16 cellular contexts compared by ENCODE assay signal in the genomic region with DNA sequence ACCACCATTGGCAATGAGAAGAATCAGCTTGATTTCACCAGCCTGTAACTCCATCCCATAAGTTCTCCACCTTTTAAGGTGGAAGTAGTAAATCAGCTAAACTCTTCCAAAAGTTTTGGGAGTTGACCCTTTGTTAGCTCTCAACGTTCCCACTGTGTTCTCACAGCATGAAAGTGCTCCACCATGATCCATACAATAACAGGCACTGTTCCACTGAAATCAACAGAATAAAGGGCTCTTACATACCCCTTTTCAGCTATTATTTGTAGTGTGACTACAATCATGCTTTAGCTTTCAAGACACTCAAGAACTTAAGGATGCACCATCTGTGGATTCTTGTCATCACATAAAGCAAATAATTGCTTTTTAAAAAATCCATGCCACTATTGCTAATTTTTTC.
DNase-seq lines count a peak whose midpoint lies in the region; ATAC-seq and TF ChIP-seq lines count a peak whose summit lies in the region.
"Had no signal": no experiment of that assay in that cellular context is flagged by ENCODE, and none has a peak within 500 bp of the region (broad histone marks: within the 10 kb centered on the region; RNA-seq: fewer than 3 reads in every experiment).

No MANE protein-coding gene starts in this region.

- DNase-seq in NCI-H69 (lab: John Stamatoyannopoulos, UW) (peak; percentile 91), epidermal melanocyte (ENCODE audit: insufficient read length, low spot score) (peak; percentile 19), neural progenitor cell (ENCODE audit: low spot score) (peak; percentile 60), cortex of kidney (lab: John Stamatoyannopoulos, UW) (no peak), NCI-H1694 treated with DMSO at 0.1 percent for 48 hours (lab: John Stamatoyannopoulos, UW) (no peak)
- DNase-seq in activated CD4-positive, alpha-beta T cell treated with anti-CD3 and anti-CD28 coated beads for 36 hours: no peak
- DNase-seq: CD8-positive, alpha-beta memory T cell; KBM-7; NCI-H1048; NCI-H2029; NCI-H526 treated with DMSO at 0.1 percent for 48 hours; PC-3 had no signal

- H3K9ac ChIP-seq in HUES48 (ENCODE audit: low read depth, low read length) (no peak overlapping the region), neural progenitor cell (no peak overlapping the region)

- no peaks in the 10 kb centered on the region for H3K79me2 ChIP-seq in neural progenitor cell (ENCODE audit: low read depth)

- peaks cover 40% of the 10 kb centered on the region for H3K4me1 Mint-ChIP-seq in neural progenitor cell
- peaks cover 8% of the 10 kb centered on the region for H3K4me1 Mint-ChIP-seq in activated CD4-positive, alpha-beta T cell treated with anti-CD3 and anti-CD28 coated beads for 36 hours

- H3K9me3 Mint-ChIP-seq in neural progenitor cell: no peaks in the 10 kb centered on the region
- no peaks in the 10 kb centered on the region for H3K9me3 Mint-ChIP-seq in activated CD4-positive, alpha-beta T cell treated with anti-CD3 and anti-CD28 coated beads for 36 hours (ENCODE audit: low read depth)
- H3K9me3 Mint-ChIP-seq: CD8-positive, alpha-beta memory T cell had no signal

- POLR2A ChIA-PET in activated CD4-positive, alpha-beta T cell treated with anti-CD3 and anti-CD28 coated beads for 36 hours (lab: Charles Lee): no interaction called here

- no peak overlapping the region for H3K4me3 ChIP-seq in HUES48 (ENCODE audit: low read depth, low read length)
- peak overlapping the region; percentile 21 for H3K4me3 ChIP-seq in neural progenitor cell
- H3K4me3 ChIP-seq: HAP-1 had no signal

- H3K9me3 ChIP-seq in HUES48 (ENCODE audit: control insufficient read depth, insufficient read depth, low read length) (no peaks in the 10 kb centered on the region), neural progenitor cell (ENCODE audit: low read depth) (no peaks in the 10 kb centered on the region)
- H3K9me3 ChIP-seq: HAP-1 had no signal

- no peak overlapping the region for H2AFZ ChIP-seq in neural progenitor cell (replicated peaks)

- intact Hi-C loops in activated CD4-positive, alpha-beta T cell treated with anti-CD3 and anti-CD28 coated beads for 36 hours (cut with DNase I, micrococcal nuclease): no loop called here

- no peaks in the 10 kb centered on the region for H4K20me1 ChIP-seq in neural progenitor cell (ENCODE audit: low read depth)

- no peaks in the 10 kb centered on the region for H3K36me3 Mint-ChIP-seq in neural progenitor cell
- H3K36me3 Mint-ChIP-seq in activated CD4-positive, alpha-beta T cell treated with anti-CD3 and anti-CD28 coated beads for 36 hours (ENCODE audit: low read depth): no peaks in the 10 kb centered on the region

- peaks cover 48% of the 10 kb centered on the region for H3K4me1 ChIP-seq in HUES48 (ENCODE audit: control insufficient read depth, insufficient read depth, low read length)
- H3K4me1 ChIP-seq in neural progenitor cell: peaks cover 77% of the 10 kb centered on the region

- CTCF ChIA-PET in activated CD4-positive, alpha-beta T cell treated with anti-CD3 and anti-CD28 coated beads for 36 hours (lab: Charles Lee): interaction anchor here (0.6 to 1.1 kb wide), 4 partner anchors 26 to 893 kb away, joined by 3 read pairs; no protein-coding TSS in a partner anchor

- no peaks in the 10 kb centered on the region for H3K27me3 Mint-ChIP-seq in neural progenitor cell (ENCODE audit: insufficient read depth, low read depth)
- H3K27me3 Mint-ChIP-seq in activated CD4-positive, alpha-beta T cell treated with anti-CD3 and anti-CD28 coated beads for 36 hours: no peaks in the 10 kb centered on the region
- H3K27me3 Mint-ChIP-seq: CD8-positive, alpha-beta memory T cell had no signal

- H3K36me3 ChIP-seq in HUES48 (ENCODE audit: control insufficient read depth, insufficient read depth, low read length): no peaks in the 10 kb centered on the region
- no peaks in the 10 kb centered on the region for H3K36me3 ChIP-seq in neural progenitor cell
- H3K36me3 ChIP-seq: HAP-1 had no signal

- peak overlapping the region; percentile 73 for H3K4me2 ChIP-seq in neural progenitor cell

- ATAC-seq in GM21619 (IDR thresholded peaks at IDR 0.05; ENCODE audit: unreplicated experiment): no peak
- ATAC-seq in activated CD4-positive, alpha-beta T cell treated with anti-CD3 and anti-CD28 coated beads for 36 hours: no peak
- ATAC-seq: PC-3, SK-N-SH treated with all-trans-retinoic acid at 6 μM for 48 hours had no signal

- H3K4me3 Mint-ChIP-seq in neural progenitor cell: no peak overlapping the region
- no peak overlapping the region for H3K4me3 Mint-ChIP-seq in activated CD4-positive, alpha-beta T cell treated with anti-CD3 and anti-CD28 coated beads for 36 hours

- H3K27me3 ChIP-seq in HUES48 (ENCODE audit: control insufficient read depth, insufficient read depth, low read length): no peaks in the 10 kb centered on the region
- H3K27me3 ChIP-seq in neural progenitor cell: no peaks in the 10 kb centered on the region

- H3F3A ChIP-seq in neural progenitor cell (ENCODE audit: low read depth): peaks cover 37% of the 10 kb centered on the region

- no peak overlapping the region for H3K27ac Mint-ChIP-seq in neural progenitor cell
- H3K27ac Mint-ChIP-seq in activated CD4-positive, alpha-beta T cell treated with anti-CD3 and anti-CD28 coated beads for 36 hours: no peak overlapping the region

- peak overlapping the region; percentile 69 for H3K27ac ChIP-seq in HUES48 (ENCODE audit: low read depth, low read length)
- peak overlapping the region; percentile 91 for H3K27ac ChIP-seq in neural progenitor cell

- TF ChIP-seq CTCF in neural progenitor cell (IDR thresholded peaks at IDR 0.05): no peak

Comparison
In these comparisons a context has a peak if more than half of its experiments do, and no peak if none do; other contexts are left out.
1. DNase-seq: peak in NCI-H69 (single experiment), epidermal melanocyte (single experiment) and neural progenitor cell (single experiment); none in cortex of kidney (single experiment), activated CD4-positive, alpha-beta T cell treated with anti-CD3 and anti-CD28 coated beads for 36 hours (single experiment) and NCI-H1694 treated with DMSO at 0.1 percent for 48 hours (single experiment).